8 cellular contexts compared by ENCODE assay signal in genomic region chr4:138870739-138871633, GRCh38.
DNase-seq lines count a peak whose midpoint lies in the region; FAIRE-seq and TF ChIP-seq lines count a peak whose summit lies in the region.

No MANE protein-coding gene starts in this region.

- no peaks in the 10 kb centered on the region for H3K27me3 ChIP-seq in MM.1S (replicated peaks; ENCODE audit: insufficient read depth, low read length)
- H3K27me3 ChIP-seq in prostate gland (replicated peaks; ENCODE audit: insufficient read depth), result no peaks in the 10 kb centered on the region

- no peaks in the 10 kb centered on the region for H3K36me3 ChIP-seq in MM.1S (replicated peaks; ENCODE audit: insufficient read depth, low read length)
- H3K36me3 ChIP-seq in prostate gland, result no peaks in the 10 kb centered on the region

- H3F3A ChIP-seq in MM.1S (ENCODE audit: insufficient read depth, low read length), result no peaks in the 10 kb centered on the region

- H3K4me1 Mint-ChIP-seq in activated naive CD4-positive, alpha-beta T cell treated with anti-CD3 and anti-CD28 coated beads for 36 hours (ENCODE audit: low read depth), result no peaks in the 10 kb centered on the region

- FAIRE-seq in G401.6 (lab: Jason Lieb, UNC), result peak; percentile 79

- H3K27ac ChIP-seq in MM.1S (ENCODE audit: low read length) (no peak overlapping the region), RWPE1 (no peak overlapping the region), prostate gland (no peak overlapping the region)

- CTCF ChIA-PET in RWPE1 (lab: Yijun Ruan, JAX), result interaction anchor here (0.6 to 1.1 kb wide), 7 partner anchors 54 to 1051 kb away, joined by 3 to 5 read pairs (median 3); no protein-coding TSS in a partner anchor
- CTCF ChIA-PET in activated naive CD4-positive, alpha-beta T cell treated with anti-CD3 and anti-CD28 coated beads for 36 hours (lab: Charles Lee), result interaction anchor here (0.5 to 2.1 kb wide), 25 partner anchors 14 to 952 kb away, joined by 3 to 12 read pairs (median 3); no protein-coding TSS in a partner anchor

- intact Hi-C loops in activated naive CD4-positive, alpha-beta T cell treated with anti-CD3 and anti-CD28 coated beads for 36 hours (cut with micrococcal nuclease), result loop anchor here (1.0 to 10.0 kb wide), 7 partner anchors 68 to 1749 kb away; partner anchors contain the start of gene SLC7A11
- intact Hi-C loops in head of caudate nucleus (cut with DNase I), result no loop called here
- intact Hi-C loops in prostate gland (cut with DNase I), result loop anchor here (2.0 to 10.0 kb wide), 2 partner anchors 186 to 834 kb away; no protein-coding TSS in a partner anchor

- no peaks in the 10 kb centered on the region for H3K9me2 ChIP-seq in MM.1S (replicated peaks; ENCODE audit: insufficient read depth, low read length)

- peak overlapping the region; percentile 23; the same call in 1 of the 2 replicates for H2AFZ ChIP-seq in MM.1S (ENCODE audit: low read length)

- H3K4me1 ChIP-seq in MM.1S (ENCODE audit: low read length), result no peaks in the 10 kb centered on the region
- H3K4me1 ChIP-seq in prostate gland (replicated peaks), result no peaks in the 10 kb centered on the region

- H3K79me2 ChIP-seq in MM.1S (ENCODE audit: low read length), result no peaks in the 10 kb centered on the region

- no peaks in the 10 kb centered on the region for H3K36me3 Mint-ChIP-seq in activated naive CD4-positive, alpha-beta T cell treated with anti-CD3 and anti-CD28 coated beads for 36 hours (ENCODE audit: low read depth)

- no peak overlapping the region for H3K4me3 Mint-ChIP-seq in activated naive CD4-positive, alpha-beta T cell treated with anti-CD3 and anti-CD28 coated beads for 36 hours

- TF ChIP-seq CTCF in MM.1S (IDR thresholded peaks at IDR 0.05; ENCODE audit: low read length) (peak; percentile 81), RWPE1 (conservative IDR thresholded peaks at IDR 0.05; ENCODE audit: low read depth) (peak; percentile 81), prostate gland (IDR thresholded peaks at IDR 0.05) (peak; percentile 72 to 88 (median 86))

- H3K9me3 ChIP-seq in MM.1S (replicated peaks; ENCODE audit: insufficient read depth, low read length) (no peaks in the 10 kb centered on the region), prostate gland (no peaks in the 10 kb centered on the region)

- peak; percentile 38 for DNase-seq in HCEC 1CT
- peak; percentile 58 for DNase-seq in MM.1S
- DNase-seq in RWPE1 (ENCODE audit: low spot score), result peak; percentile 67
- peak; percentile 69 for DNase-seq in activated naive CD4-positive, alpha-beta T cell treated with anti-CD3 and anti-CD28 coated beads for 36 hours
- peak; percentile 22 to 91 (median 76) for DNase-seq in head of caudate nucleus
- peak; percentile 70 for DNase-seq in prostate gland (ENCODE audit: low spot score)
- DNase-seq in GF-D8 (lab: John Stamatoyannopoulos, UW), result no peak

- H3K27me3 Mint-ChIP-seq in activated naive CD4-positive, alpha-beta T cell treated with anti-CD3 and anti-CD28 coated beads for 36 hours (ENCODE audit: low read depth), result peaks cover 9% of the 10 kb centered on the region

- WGBS in prostate gland, result 19% methylated on average over 12 of the region's 12 CpGs

- H3K4me2 ChIP-seq in MM.1S (ENCODE audit: low read depth, low read length), result peak overlapping the region; percentile 7; the same call in 1 of the 2 replicates

- H3K9me3 Mint-ChIP-seq in activated naive CD4-positive, alpha-beta T cell treated with anti-CD3 and anti-CD28 coated beads for 36 hours, result no peaks in the 10 kb centered on the region

- no peaks in the 10 kb centered on the region for H4K20me1 ChIP-seq in MM.1S (ENCODE audit: insufficient read depth, low read length)

- no peak for TF ChIP-seq POLR2A in prostate gland (IDR thresholded peaks at IDR 0.05)

- H3K9ac ChIP-seq in MM.1S (ENCODE audit: low read length), result no peak overlapping the region

- POLR2A ChIA-PET in RWPE1 (lab: Yijun Ruan, JAX; ENCODE audit: low non-redundant PET), result no interaction called here

- no peak overlapping the region for H3K27ac Mint-ChIP-seq in activated naive CD4-positive, alpha-beta T cell treated with anti-CD3 and anti-CD28 coated beads for 36 hours

- H3K4me3 ChIP-seq in MM.1S (ENCODE audit: low read length), result no peak overlapping the region
- H3K4me3 ChIP-seq in prostate gland, result no peak overlapping the region
